Comparison of ENCODE assay signal across 18 cellular contexts in genomic region chr10:100168313-100168643, GRCh38. TPM values are rescaled to one million over a fixed set of nuclear protein-coding genes. Genes with fewer than 3 reads are reported as not detected.
DNase-seq lines count a peak whose midpoint lies in the region; ATAC-seq, FAIRE-seq and TF ChIP-seq lines count a peak whose summit lies in the region.
"Had no signal": no experiment of that assay in that cellular context is flagged by ENCODE, and none has a peak within 500 bp of the region (broad histone marks: within the 10 kb centered on the region; RNA-seq: fewer than 3 reads in every experiment).

No MANE protein-coding gene starts in this region.

- no peak for ATAC-seq in CD4-positive, CD25-positive, alpha-beta regulatory T cell (ENCODE audit: low read depth in 2 of 2)
- ATAC-seq in activated naive CD8-positive, alpha-beta T cell treated with anti-CD3 and anti-CD28 coated beads, Interleukin-2, amount 50 U/mL, for 24 hours: peak; percentile 61
- ATAC-seq: left lung had no signal

- TF ChIP-seq POLR2A in testis (IDR thresholded peaks at IDR 0.05) (no peak), esophagus muscularis mucosa (IDR thresholded peaks at IDR 0.05; ENCODE audit: low read depth) (no peak)

- intact Hi-C loops in head of caudate nucleus (cut with DNase I): no loop called here
- intact Hi-C loops in testis (cut with DNase I; ENCODE audit: low total_unique reads): no loop called here
- intact Hi-C loops in esophagus muscularis mucosa (cut with DNase I): no loop called here

- FAIRE-seq in GM18507 (lab: Jason Lieb, UNC): peak; percentile 29
- FAIRE-seq: TTC549 had no signal

- DNase-seq in CD4-positive, CD25-positive, alpha-beta regulatory T cell: no peak
- DNase-seq in GM18507 (ENCODE audit: extremely low spot score, insufficient read length, low read depth): no peak
- DNase-seq in activated naive CD8-positive, alpha-beta T cell treated with anti-CD3 and anti-CD28 coated beads, Interleukin-2, amount 50 U/mL, for 24 hours: no peak
- DNase-seq in osteoblast (ENCODE audit: insufficient read length, low spot score, missing footprints): no peak
- DNase-seq in head of caudate nucleus: no peak
- no peak for DNase-seq in testis
- DNase-seq in esophagus muscularis mucosa (ENCODE audit: extremely low spot score): no peak
- DNase-seq: adrenal gland; central memory CD4-positive, alpha-beta T cell; DMS79; left lung; NCI-H2227 treated with DMSO at 0.1 percent for 48 hours; nephron progenitor cell; retina; SHP77 had no signal

- H3K27me3 ChIP-seq in CD4-positive, CD25-positive, alpha-beta regulatory T cell (ENCODE audit: control insufficient read depth, insufficient read depth, low read length): no peaks in the 10 kb centered on the region
- no peaks in the 10 kb centered on the region for H3K27me3 ChIP-seq in osteoblast (ENCODE audit: insufficient read depth, low read length)
- no peaks in the 10 kb centered on the region for H3K27me3 ChIP-seq in testis
- no peaks in the 10 kb centered on the region for H3K27me3 ChIP-seq in esophagus muscularis mucosa
- H3K27me3 ChIP-seq: adrenal gland, left lung had no signal

- TF ChIP-seq CTCF in osteoblast (IDR thresholded peaks at IDR 0.05; ENCODE audit: extremely low read depth, low read depth, low read length): no peak
- TF ChIP-seq CTCF in testis (IDR thresholded peaks at IDR 0.05): no peak
- no peak for TF ChIP-seq CTCF in esophagus muscularis mucosa (IDR thresholded peaks at IDR 0.05)

- H3K4me1 Mint-ChIP-seq in CD4-positive, CD25-positive, alpha-beta regulatory T cell: peaks cover 31 to 49% (median 40%) of the 10 kb centered on the region in 4 donors
- peaks cover 34% of the 10 kb centered on the region for H3K4me1 Mint-ChIP-seq in activated naive CD8-positive, alpha-beta T cell treated with anti-CD3 and anti-CD28 coated beads, Interleukin-2, amount 50 U/mL, for 24 hours
- H3K4me1 Mint-ChIP-seq: nephron progenitor cell had no signal

- peak overlapping the region; percentile 73 to 95 (median 74) for H3K27ac Mint-ChIP-seq in CD4-positive, CD25-positive, alpha-beta regulatory T cell
- H3K27ac Mint-ChIP-seq in activated naive CD8-positive, alpha-beta T cell treated with anti-CD3 and anti-CD28 coated beads, Interleukin-2, amount 50 U/mL, for 24 hours: peak overlapping the region; percentile 19
- H3K27ac Mint-ChIP-seq: B cell, nephron progenitor cell had no signal

- peaks cover 21% of the 10 kb centered on the region for H3K36me3 ChIP-seq in CD4-positive, CD25-positive, alpha-beta regulatory T cell (ENCODE audit: control insufficient read depth, insufficient read depth, low read length)
- peaks cover 16% of the 10 kb centered on the region for H3K36me3 ChIP-seq in osteoblast (ENCODE audit: insufficient read depth, low read length)
- no peaks in the 10 kb centered on the region for H3K36me3 ChIP-seq in testis (ENCODE audit: low read depth, missing control alignments)
- peaks cover 10 to 45% (median 24%) of the 10 kb centered on the region in 4 donors for H3K36me3 ChIP-seq in esophagus muscularis mucosa
- H3K36me3 ChIP-seq: adrenal gland had no signal

- peaks cover 19% of the 10 kb centered on the region for H3K4me1 ChIP-seq in CD4-positive, CD25-positive, alpha-beta regulatory T cell (ENCODE audit: control insufficient read depth, insufficient read depth, low read length, poor library complexity, severe bottlenecking)
- H3K4me1 ChIP-seq in osteoblast (ENCODE audit: insufficient read depth, low read length) (peaks cover 6% of the 10 kb centered on the region), testis (no peaks in the 10 kb centered on the region), esophagus muscularis mucosa (no peaks in the 10 kb centered on the region)

- no peak overlapping the region for H3K4me2 ChIP-seq in osteoblast (ENCODE audit: insufficient read depth, low read length)
- H3K4me2 ChIP-seq: KMS-11 had no signal

- H3K4me3 Mint-ChIP-seq in CD4-positive, CD25-positive, alpha-beta regulatory T cell: peak overlapping the region; percentile 14 to 95 (median 66)
- H3K4me3 Mint-ChIP-seq in activated naive CD8-positive, alpha-beta T cell treated with anti-CD3 and anti-CD28 coated beads, Interleukin-2, amount 50 U/mL, for 24 hours: peak overlapping the region; percentile 44
- H3K4me3 Mint-ChIP-seq: B cell, nephron progenitor cell had no signal

- H4K20me1 ChIP-seq in osteoblast (ENCODE audit: insufficient read depth, low read length): no peaks in the 10 kb centered on the region

- H3K27me3 Mint-ChIP-seq in CD4-positive, CD25-positive, alpha-beta regulatory T cell: no peaks in the 10 kb centered on the region
- no peaks in the 10 kb centered on the region for H3K27me3 Mint-ChIP-seq in activated naive CD8-positive, alpha-beta T cell treated with anti-CD3 and anti-CD28 coated beads, Interleukin-2, amount 50 U/mL, for 24 hours
- H3K27me3 Mint-ChIP-seq: B cell had no signal

- H3K36me3 Mint-ChIP-seq in CD4-positive, CD25-positive, alpha-beta regulatory T cell: peaks cover 29% of the 10 kb centered on the region
- peaks cover 58% of the 10 kb centered on the region for H3K36me3 Mint-ChIP-seq in activated naive CD8-positive, alpha-beta T cell treated with anti-CD3 and anti-CD28 coated beads, Interleukin-2, amount 50 U/mL, for 24 hours (ENCODE audit: low read depth)

- H3K9me3 Mint-ChIP-seq in CD4-positive, CD25-positive, alpha-beta regulatory T cell: peaks cover 0 to 3% (median 0%) of the 10 kb centered on the region in 7 donors
- H3K9me3 Mint-ChIP-seq in activated naive CD8-positive, alpha-beta T cell treated with anti-CD3 and anti-CD28 coated beads, Interleukin-2, amount 50 U/mL, for 24 hours: peaks cover 5% of the 10 kb centered on the region

- WGBS in testis, 2 donors: 91 to 93% methylated on average over 1 of the region's 1 CpG
- 89% methylated on average over 1 of the region's 1 CpG for WGBS in esophagus muscularis mucosa

- H2AFZ ChIP-seq in osteoblast (ENCODE audit: low read length): no peak overlapping the region

- no peak for TF ChIP-seq EP300 in esophagus muscularis mucosa (IDR thresholded peaks at IDR 0.05)

- H3K4me3 ChIP-seq in CD4-positive, CD25-positive, alpha-beta regulatory T cell (ENCODE audit: low read depth, low read length): peak overlapping the region; percentile 82
- H3K4me3 ChIP-seq in osteoblast (ENCODE audit: insufficient read depth, low read length): no peak overlapping the region
- H3K4me3 ChIP-seq in testis: no peak overlapping the region
- H3K4me3 ChIP-seq in esophagus muscularis mucosa: no peak overlapping the region
- H3K4me3 ChIP-seq: left lung had no signal

- H3K9me3 ChIP-seq in CD4-positive, CD25-positive, alpha-beta regulatory T cell (ENCODE audit: control insufficient read depth in 2 of 2, low read length in 2 of 2): no peaks in the 10 kb centered on the region
- H3K9me3 ChIP-seq in osteoblast (ENCODE audit: low read depth, low read length) (no peaks in the 10 kb centered on the region), testis (no peaks in the 10 kb centered on the region), esophagus muscularis mucosa (peaks cover 0 to 3% (median 0%) of the 10 kb centered on the region in 4 donors)
- H3K9me3 ChIP-seq: left lung had no signal

- peak overlapping the region; percentile 63 for H3K27ac ChIP-seq in CD4-positive, CD25-positive, alpha-beta regulatory T cell (ENCODE audit: insufficient read depth, low read length, poor library complexity, severe bottlenecking)
- H3K27ac ChIP-seq in osteoblast (ENCODE audit: low read depth, low read length) (peak overlapping the region; percentile 12), testis (no peak overlapping the region), esophagus muscularis mucosa (replicated peaks in 1 of 4) (no peak overlapping the region)
- H3K27ac ChIP-seq: KMS-11 had no signal

- H3K79me2 ChIP-seq in osteoblast (ENCODE audit: insufficient read depth, low read length): peaks cover 21% of the 10 kb centered on the region

RNA-seq across cellular contexts. Expression of gene ERLIN1, which starts 17.6 kb away (rescaled TPM):
- total RNA-seq in CD4-positive, CD25-positive, alpha-beta regulatory T cell: 6.2 TPM
- 10 to 100 TPM in 3 of 4 donors, 1 to 10 TPM in 1; 5.4 to 14.4 (median 10.7) TPM for polyA plus RNA-seq in CD4-positive, CD25-positive, alpha-beta regulatory T cell
- total RNA-seq in osteoblast (28.6 and 33.0 TPM in 2 replicates), testis (10 to 100 TPM; 27.9 to 32.5 TPM), esophagus muscularis mucosa (10 to 100 TPM in 3 of 4 donors, 1 to 10 TPM in 1; 8.3 to 14.4 (median 13.6) TPM)
- polyA plus RNA-seq in testis (ENCODE audit: insufficient read depth, low read depth, low replicate concordance): 62.7 TPM

Comparison
In these comparisons a context has a peak if more than half of its experiments do, and no peak if none do; other contexts are left out.
1. H3K27ac ChIP-seq: peak in CD4-positive, CD25-positive, alpha-beta regulatory T cell (single experiment) and osteoblast (single experiment); none in testis (0 of 2) and esophagus muscularis mucosa (0 of 4).